8 cellular contexts compared by ENCODE assay signal in genomic region chr5:69368458-69369368, GRCh38. TPM values are rescaled to one million over a fixed set of nuclear protein-coding genes. Genes with fewer than 3 reads are reported as not detected.
A peak's percentile ranks its signal among the peaks of the same experiment; 100 is the strongest.
DNase-seq lines count a peak whose midpoint lies in the region; ATAC-seq and TF ChIP-seq lines count a peak whose summit lies in the region.

No MANE protein-coding gene starts in this region.

- peak overlapping the region; percentile 83 for H3K14ac ChIP-seq in trophoblast cell (ENCODE audit: low read length)

- peak overlapping the region; percentile 46 for H2AFZ ChIP-seq in trophoblast cell (ENCODE audit: insufficient read depth, low read length, poor library complexity)

- peaks cover 38% of the 10 kb centered on the region for H3K36me3 Mint-ChIP-seq in activated T-helper 2 cell treated with anti-CD3 and anti-CD28 coated beads, Interferon-gamma antibody, Interleukin-2, Interleukin-4, amounts not matched to agents 10 μg/mL and 5 μg/mL and 100 μg/mL, durations not matched to agents 14 hours and 24 hours and 36 hours (ENCODE audit: low read depth)

- H3K4me3 ChIP-seq in AG09309 (ENCODE audit: control insufficient read depth, low read depth, low read length), result peak overlapping the region; percentile 81
- peak overlapping the region; percentile 80 for H3K4me3 ChIP-seq in LNCaP clone FGC (ENCODE audit: low read depth, low read length)
- peak overlapping the region; percentile 89 for H3K4me3 ChIP-seq in trophoblast cell (ENCODE audit: low read depth, low read length)

- H3K27me3 Mint-ChIP-seq in activated T-helper 2 cell treated with anti-CD3 and anti-CD28 coated beads, Interferon-gamma antibody, Interleukin-2, Interleukin-4, amounts not matched to agents 10 μg/mL and 5 μg/mL and 100 μg/mL, durations not matched to agents 14 hours and 24 hours and 36 hours (ENCODE audit: low read depth), result no peaks in the 10 kb centered on the region

- peak overlapping the region; percentile 98 for H3K27ac ChIP-seq in trophoblast cell (ENCODE audit: low read depth, low read length)

- H3K18ac ChIP-seq in trophoblast cell (ENCODE audit: low read length), result no peak overlapping the region

- no peak overlapping the region for H2AK5ac ChIP-seq in trophoblast cell (ENCODE audit: low read length)

- H3K9ac ChIP-seq in trophoblast cell (ENCODE audit: low read length), result peak overlapping the region; percentile 98

- no peaks in the 10 kb centered on the region for H3K9me3 Mint-ChIP-seq in activated T-helper 2 cell treated with anti-CD3 and anti-CD28 coated beads, Interferon-gamma antibody, Interleukin-2, Interleukin-4, amounts not matched to agents 10 μg/mL and 5 μg/mL and 100 μg/mL, durations not matched to agents 14 hours and 24 hours and 36 hours

- H2BK120ac ChIP-seq in trophoblast cell (ENCODE audit: insufficient read depth, low read length, poor library complexity), result peak overlapping the region; percentile 87

- H3K79me1 ChIP-seq in trophoblast cell (ENCODE audit: low read length), result peaks cover 8% of the 10 kb centered on the region

- peaks cover 15% of the 10 kb centered on the region for H3K79me2 ChIP-seq in trophoblast cell (ENCODE audit: control insufficient read depth, insufficient read depth, low read length, poor library complexity)

- H3K4me3 Mint-ChIP-seq in activated T-helper 2 cell treated with anti-CD3 and anti-CD28 coated beads, Interferon-gamma antibody, Interleukin-2, Interleukin-4, amounts not matched to agents 10 μg/mL and 5 μg/mL and 100 μg/mL, durations not matched to agents 14 hours and 24 hours and 36 hours (ENCODE audit: low read depth), result peak overlapping the region; percentile 96

- DNase-seq in AG09309 (ENCODE audit: low read depth) (peak; percentile 8), LNCaP clone FGC (ENCODE audit: low read depth) (no peak), foreskin melanocyte (peak; percentile 32), trophoblast cell (peak; percentile 29 to 57), GM03348 (ENCODE audit: low spot score) (no peak)
- peak; percentile 18 for DNase-seq in activated T-helper 2 cell treated with anti-CD3 and anti-CD28 coated beads, Interferon-gamma antibody, Interleukin-2, Interleukin-4, amounts not matched to agents 10 μg/mL and 5 μg/mL and 100 μg/mL, durations not matched to agents 14 hours and 24 hours and 36 hours (ENCODE audit: low spot score)
- DNase-seq in activated effector memory CD4-positive, alpha-beta T cell treated with anti-CD3 and anti-CD28 coated beads, Interleukin-2, amount 50 U/mL, for 16 hours, result no peak

- H3K4me1 Mint-ChIP-seq in activated T-helper 2 cell treated with anti-CD3 and anti-CD28 coated beads, Interferon-gamma antibody, Interleukin-2, Interleukin-4, amounts not matched to agents 10 μg/mL and 5 μg/mL and 100 μg/mL, durations not matched to agents 14 hours and 24 hours and 36 hours (ENCODE audit: low read depth), result peaks cover 31% of the 10 kb centered on the region

- peak overlapping the region; percentile 99 for H3K4me2 ChIP-seq in trophoblast cell (ENCODE audit: low read length)

- peak overlapping the region; percentile 97 for H3K27ac Mint-ChIP-seq in activated T-helper 2 cell treated with anti-CD3 and anti-CD28 coated beads, Interferon-gamma antibody, Interleukin-2, Interleukin-4, amounts not matched to agents 10 μg/mL and 5 μg/mL and 100 μg/mL, durations not matched to agents 14 hours and 24 hours and 36 hours

- H3K36me3 ChIP-seq in trophoblast cell (ENCODE audit: control insufficient read depth in 1 of 2, insufficient read depth in 2 of 2, low read length in 2 of 2), result peaks cover 7 to 11% of the 10 kb centered on the region in 2 experiments

- peak overlapping the region; percentile 98 for H3K4ac ChIP-seq in trophoblast cell (ENCODE audit: low read depth, low read length)

- peak; percentile 33 for ATAC-seq in GM19023 (IDR thresholded peaks at IDR 0.05; ENCODE audit: unreplicated experiment)

- peak overlapping the region; percentile 94 for H2BK5ac ChIP-seq in trophoblast cell (ENCODE audit: low read depth, low read length, poor library complexity)

- no peak for TF ChIP-seq CTCF in AG09309 (IDR thresholded peaks at IDR 0.05; ENCODE audit: control insufficient read depth, insufficient read depth, low read depth, low read length, missing control alignments)
- TF ChIP-seq CTCF in LNCaP clone FGC (IDR thresholded peaks at IDR 0.05; ENCODE audit: control insufficient read depth, extremely low read depth, insufficient read depth), result no peak

- H3K27me3 ChIP-seq in trophoblast cell (ENCODE audit: insufficient read depth, low read length), result no peaks in the 10 kb centered on the region

- peak overlapping the region; percentile 87 for H4K8ac ChIP-seq in trophoblast cell (ENCODE audit: low read depth, low read length)

- H3K9me3 ChIP-seq in trophoblast cell (ENCODE audit: insufficient read depth, low read depth, low read length), result no peaks in the 10 kb centered on the region

- H3K4me1 ChIP-seq in trophoblast cell (ENCODE audit: control insufficient read depth in 1 of 2, insufficient read depth in 2 of 2, low read length in 2 of 2), result peaks cover 0 to 2% of the 10 kb centered on the region in 2 experiments

- H2BK12ac ChIP-seq in trophoblast cell (ENCODE audit: low read length), result no peak overlapping the region

- peak overlapping the region; percentile 97 for H4K12ac ChIP-seq in trophoblast cell (ENCODE audit: low read depth, low read length)

- WGBS in trophoblast cell (ENCODE audit: extremely low coverage, insufficient coverage, insufficient read length), result no CpG with 5 or more reads among the region's 42 CpGs

- peak overlapping the region; percentile 88 for H4K91ac ChIP-seq in trophoblast cell (ENCODE audit: low read depth, low read length)

- intact Hi-C loops in activated T-helper 2 cell treated with anti-CD3 and anti-CD28 coated beads, Interferon-gamma antibody, Interleukin-2, Interleukin-4, amounts not matched to agents 10 μg/mL and 5 μg/mL and 100 μg/mL, durations not matched to agents 14 hours and 24 hours and 36 hours (cut with micrococcal nuclease), result loop anchor here (1.0 to 2.0 kb wide), 4 partner anchors 36 to 202 kb away; partner anchors contain the start of genes CCDC125, CCNB1 and CDK7

- peak overlapping the region; percentile 74 for H3K23ac ChIP-seq in trophoblast cell (ENCODE audit: low read length)

RNA-seq across cellular contexts. Expression of gene AK6, which starts 0.6 kb away (rescaled TPM):
- 59.8 and 60.1 TPM in 2 replicates for total RNA-seq in activated T-helper 2 cell treated with anti-CD3 and anti-CD28 coated beads, Interferon-gamma antibody, Interleukin-2, Interleukin-4, amounts not matched to agents 10 μg/mL and 5 μg/mL and 100 μg/mL, durations not matched to agents 14 hours and 24 hours and 36 hours
- 46.9 and 52.0 TPM in 2 replicates for polyA plus RNA-seq in trophoblast cell (2013)

RNA-seq across cellular contexts. Expression of gene TAF9, which starts 0.6 kb away (rescaled TPM):
- 58.0 and 63.2 TPM in 2 replicates for total RNA-seq in activated T-helper 2 cell treated with anti-CD3 and anti-CD28 coated beads, Interferon-gamma antibody, Interleukin-2, Interleukin-4, amounts not matched to agents 10 μg/mL and 5 μg/mL and 100 μg/mL, durations not matched to agents 14 hours and 24 hours and 36 hours
- polyA plus RNA-seq in trophoblast cell (2013), result 69.8 and 70.5 TPM in 2 replicates

RNA-seq across cellular contexts. Expression of gene RAD17, which starts 0.9 kb away (rescaled TPM):
- total RNA-seq in activated T-helper 2 cell treated with anti-CD3 and anti-CD28 coated beads, Interferon-gamma antibody, Interleukin-2, Interleukin-4, amounts not matched to agents 10 μg/mL and 5 μg/mL and 100 μg/mL, durations not matched to agents 14 hours and 24 hours and 36 hours, result 24.7 and 28.0 TPM in 2 replicates
- 19.0 and 20.2 TPM in 2 replicates for polyA plus RNA-seq in trophoblast cell (2013)

RNA-seq across cellular contexts. Expression of gene CCDC125, which starts 36.1 kb away (rescaled TPM):
- total RNA-seq in activated T-helper 2 cell treated with anti-CD3 and anti-CD28 coated beads, Interferon-gamma antibody, Interleukin-2, Interleukin-4, amounts not matched to agents 10 μg/mL and 5 μg/mL and 100 μg/mL, durations not matched to agents 14 hours and 24 hours and 36 hours, result 10.0 and 10.1 TPM in 2 replicates
- polyA plus RNA-seq in trophoblast cell (2013), result 1.7 TPM in 2 replicates

RNA-seq across cellular contexts. Expression of gene MARVELD2, which starts 46.2 kb away (rescaled TPM):
- 0.14 and 0.16 TPM in 2 replicates for total RNA-seq in activated T-helper 2 cell treated with anti-CD3 and anti-CD28 coated beads, Interferon-gamma antibody, Interleukin-2, Interleukin-4, amounts not matched to agents 10 μg/mL and 5 μg/mL and 100 μg/mL, durations not matched to agents 14 hours and 24 hours and 36 hours
- polyA plus RNA-seq in trophoblast cell (2013), result 15.3 and 16.2 TPM in 2 replicates

Comparison
In these comparisons a context has a peak if more than half of its experiments do, and no peak if none do; other contexts are left out.
1. DNase-seq: peak in AG09309 (single experiment), activated T-helper 2 cell treated with anti-CD3 and anti-CD28 coated beads, Interferon-gamma antibody, Interleukin-2, Interleukin-4, amounts not matched to agents 10 μg/mL and 5 μg/mL and 100 μg/mL, durations not matched to agents 14 hours and 24 hours and 36 hours (single experiment), foreskin melanocyte (single experiment) and trophoblast cell (2 of 2); none in LNCaP clone FGC (single experiment), activated effector memory CD4-positive, alpha-beta T cell treated with anti-CD3 and anti-CD28 coated beads, Interleukin-2, amount 50 U/mL, for 16 hours (single experiment) and GM03348 (single experiment).
2. Peak in every context shown above with its lines, with median percentiles within 50 percentile points of each other: H3K4me3 ChIP-seq.